ENCODE assay signal across 10 cellular contexts in the genomic region with DNA sequence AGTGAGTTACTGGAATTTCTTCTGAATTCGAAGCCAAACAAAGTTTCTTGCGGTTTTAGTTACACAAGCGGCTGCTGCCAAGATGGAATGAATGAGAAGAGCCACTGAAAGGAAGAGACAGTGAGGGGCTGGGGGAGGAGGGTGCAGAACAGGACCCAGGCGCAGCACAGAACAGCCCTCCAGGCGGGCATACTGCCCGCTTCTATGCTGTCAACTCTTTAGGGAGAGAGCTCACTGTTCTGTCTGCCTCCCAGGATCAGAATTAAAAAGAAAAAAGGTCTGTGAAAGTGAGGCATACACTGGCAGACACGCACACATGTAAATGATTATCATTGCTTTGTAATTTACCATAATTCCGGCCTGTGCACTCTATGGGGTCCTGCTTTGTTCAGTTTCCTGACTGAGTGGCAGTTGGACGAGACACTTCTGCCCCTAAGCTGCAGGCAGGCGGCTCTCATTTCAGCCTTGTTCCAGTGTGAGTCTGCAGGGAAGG.
DNase-seq lines count a peak whose midpoint lies in the region; ATAC-seq and TF ChIP-seq lines count a peak whose summit lies in the region.
"Had no signal": no experiment of that assay in that cellular context is flagged by ENCODE, and none has a peak within 500 bp of the region (broad histone marks: within the 10 kb centered on the region; RNA-seq: fewer than 3 reads in every experiment).

No MANE protein-coding gene starts in this region.

- no peaks in the 10 kb centered on the region for H4K20me1 ChIP-seq in neural cell (ENCODE audit: insufficient read depth)

- H3K9me3 ChIP-seq in neural cell (ENCODE audit: low read length): no peaks in the 10 kb centered on the region
- H3K9me3 ChIP-seq in CD8-positive, alpha-beta T cell (ENCODE audit: low read length): no peaks in the 10 kb centered on the region
- H3K9me3 ChIP-seq: pancreas had no signal

- peaks cover 16% of the 10 kb centered on the region for H3K27me3 Mint-ChIP-seq in CD8-positive, alpha-beta T cell (ENCODE audit: low read depth)

- no peak for TF ChIP-seq CTCF in coronary artery (IDR thresholded peaks at IDR 0.05)
- no peak for TF ChIP-seq CTCF in neural cell (IDR thresholded peaks at IDR 0.05; ENCODE audit: poor library complexity, severe bottlenecking)
- no peak for TF ChIP-seq CTCF in CD8-positive, alpha-beta T cell (IDR thresholded peaks at IDR 0.05)

- no peak for ATAC-seq in CD8-positive, alpha-beta T cell
- no peak for ATAC-seq in GM19463 (IDR thresholded peaks at IDR 0.05; ENCODE audit: unreplicated experiment)

- no peak for TF ChIP-seq RAD21 in neural cell (conservative IDR thresholded peaks at IDR 0.05)

- no peaks in the 10 kb centered on the region for H3K4me1 ChIP-seq in CD8-positive, alpha-beta T cell (ENCODE audit: insufficient read depth, low read length)
- H3K4me1 ChIP-seq: pancreas had no signal

- H3K4me3 Mint-ChIP-seq in CD8-positive, alpha-beta T cell: no peak overlapping the region
- H3K4me3 Mint-ChIP-seq: activated T-cell treated with anti-CD3 and anti-CD28 coated beads, Interleukin-2, amount 50 U/mL, for 4 hours had no signal

- H3K27ac Mint-ChIP-seq in CD8-positive, alpha-beta T cell: no peak overlapping the region

- H3F3A ChIP-seq in neural cell (ENCODE audit: insufficient read depth, low read length, poor library complexity, severe bottlenecking): no peaks in the 10 kb centered on the region

- peak overlapping the region; percentile 24 for H3K9ac ChIP-seq in neural cell (ENCODE audit: low read length)

- no peak for TF ChIP-seq EP300 in neural cell (conservative IDR thresholded peaks at IDR 0.05; ENCODE audit: poor library complexity, severe bottlenecking)

- DNase-seq in AML-193 (lab: John Stamatoyannopoulos, UW) (peak; percentile 59 to 63), NCI-H2081 (lab: John Stamatoyannopoulos, UW) (peak; percentile 82 to 87), coronary artery (ENCODE audit: low spot score) (no peak)
- no peak for DNase-seq in CD8-positive, alpha-beta T cell
- no peak for DNase-seq in activated CD4-positive, alpha-beta T cell treated with anti-CD3 and anti-CD28 coated beads for 4 hours
- DNase-seq in activated CD4-positive, CD25-positive, alpha-beta regulatory T cell treated with anti-CD3 and anti-CD28 coated beads, Interleukin-2, amount 50 U/mL, for 72 hours: no peak
- DNase-seq: activated T-cell treated with anti-CD3 and anti-CD28 coated beads, Interleukin-2, amount 50 U/mL, for 4 hours had no signal

- H3K36me3 ChIP-seq in neural cell (ENCODE audit: insufficient read depth, low read length): no peaks in the 10 kb centered on the region
- no peaks in the 10 kb centered on the region for H3K36me3 ChIP-seq in CD8-positive, alpha-beta T cell (ENCODE audit: insufficient read depth, low read length)
- H3K36me3 ChIP-seq: pancreas had no signal

- no peaks in the 10 kb centered on the region for H3K27me3 ChIP-seq in neural cell (ENCODE audit: insufficient read depth, low read depth, low read length)
- H3K27me3 ChIP-seq in CD8-positive, alpha-beta T cell (ENCODE audit: insufficient read depth, low read length): no peaks in the 10 kb centered on the region
- H3K27me3 ChIP-seq: pancreas had no signal

- CTCF ChIA-PET in CD8-positive, alpha-beta T cell (lab: Charles Lee): interaction anchor here (0.7 to 1.5 kb wide), 2 partner anchors 9 to 25 kb away, joined by 3 read pairs; no protein-coding TSS in a partner anchor

- no peaks in the 10 kb centered on the region for H3K79me2 ChIP-seq in neural cell (replicated peaks; ENCODE audit: insufficient read depth, low read length)

- peaks cover 12% of the 10 kb centered on the region for H3K9me3 Mint-ChIP-seq in CD8-positive, alpha-beta T cell

- no peak overlapping the region for H3K4me2 ChIP-seq in neural cell (ENCODE audit: low read length)

- H3K36me3 Mint-ChIP-seq in CD8-positive, alpha-beta T cell: no peaks in the 10 kb centered on the region

- H3K4me1 Mint-ChIP-seq in CD8-positive, alpha-beta T cell (ENCODE audit: low read depth): peaks cover 5% of the 10 kb centered on the region

- intact Hi-C loops in CD8-positive, alpha-beta T cell (cut with DNase I, micrococcal nuclease): loop anchor here in 1 of 2 experiments (2.0 kb wide), 1 partner anchor 228 kb away; no protein-coding TSS in a partner anchor

- no peaks in the 10 kb centered on the region for H3K9me2 ChIP-seq in neural cell (ENCODE audit: insufficient read depth, low read length)

- POLR2A ChIA-PET in CD8-positive, alpha-beta T cell (lab: Charles Lee): no interaction called here

- peak overlapping the region; percentile 31 for H3K4me3 ChIP-seq in coronary artery
- no peak overlapping the region for H3K4me3 ChIP-seq in neural cell (ENCODE audit: low read length)
- H3K4me3 ChIP-seq in CD8-positive, alpha-beta T cell (ENCODE audit: low read depth, low read length): no peak overlapping the region
- H3K4me3 ChIP-seq: pancreas had no signal

- H3K27ac ChIP-seq in coronary artery (peak overlapping the region; percentile 48 to 92), neural cell (ENCODE audit: low read length) (peak overlapping the region; percentile 32)
- H3K27ac ChIP-seq in CD8-positive, alpha-beta T cell (ENCODE audit: low read depth, low read length): no peak overlapping the region
- H3K27ac ChIP-seq: pancreas had no signal

- H2AFZ ChIP-seq in neural cell (ENCODE audit: low read depth, low read length): no peak overlapping the region

TF ChIP-seq in neural cell, 6 proteins besides CTCF, POLR2A, EP300 and RAD21:
- no peak for TF ChIP-seq MXI1 (conservative IDR thresholded peaks at IDR 0.05; ENCODE audit: poor library complexity, severe bottlenecking)
- no peak for TF ChIP-seq EZH2 (IDR thresholded peaks at IDR 0.05; ENCODE audit: borderline replicate concordance, insufficient read depth, low read length, poor library complexity, severe bottlenecking)
- TF ChIP-seq REST (IDR thresholded peaks at IDR 0.05; ENCODE audit: borderline replicate concordance): no peak
- no peak for TF ChIP-seq SMC3 (conservative IDR thresholded peaks at IDR 0.05; ENCODE audit: poor library complexity)
- no peak for TF ChIP-seq POLR2AphosphoS5 (IDR thresholded peaks at IDR 0.05)
- no peak for TF ChIP-seq TAF1 (IDR thresholded peaks at IDR 0.05; ENCODE audit: low read depth)

Comparison
In these comparisons a context has a peak if more than half of its experiments do, and no peak if none do; other contexts are left out.
1. DNase-seq: peak in AML-193 (2 of 2) and NCI-H2081 (2 of 2); none in coronary artery (single experiment), CD8-positive, alpha-beta T cell (0 of 7), activated CD4-positive, alpha-beta T cell treated with anti-CD3 and anti-CD28 coated beads for 4 hours (0 of 2) and activated CD4-positive, CD25-positive, alpha-beta regulatory T cell treated with anti-CD3 and anti-CD28 coated beads, Interleukin-2, amount 50 U/mL, for 72 hours (single experiment).